ENCODE assay signal across 1 cellular context in the genomic region with DNA sequence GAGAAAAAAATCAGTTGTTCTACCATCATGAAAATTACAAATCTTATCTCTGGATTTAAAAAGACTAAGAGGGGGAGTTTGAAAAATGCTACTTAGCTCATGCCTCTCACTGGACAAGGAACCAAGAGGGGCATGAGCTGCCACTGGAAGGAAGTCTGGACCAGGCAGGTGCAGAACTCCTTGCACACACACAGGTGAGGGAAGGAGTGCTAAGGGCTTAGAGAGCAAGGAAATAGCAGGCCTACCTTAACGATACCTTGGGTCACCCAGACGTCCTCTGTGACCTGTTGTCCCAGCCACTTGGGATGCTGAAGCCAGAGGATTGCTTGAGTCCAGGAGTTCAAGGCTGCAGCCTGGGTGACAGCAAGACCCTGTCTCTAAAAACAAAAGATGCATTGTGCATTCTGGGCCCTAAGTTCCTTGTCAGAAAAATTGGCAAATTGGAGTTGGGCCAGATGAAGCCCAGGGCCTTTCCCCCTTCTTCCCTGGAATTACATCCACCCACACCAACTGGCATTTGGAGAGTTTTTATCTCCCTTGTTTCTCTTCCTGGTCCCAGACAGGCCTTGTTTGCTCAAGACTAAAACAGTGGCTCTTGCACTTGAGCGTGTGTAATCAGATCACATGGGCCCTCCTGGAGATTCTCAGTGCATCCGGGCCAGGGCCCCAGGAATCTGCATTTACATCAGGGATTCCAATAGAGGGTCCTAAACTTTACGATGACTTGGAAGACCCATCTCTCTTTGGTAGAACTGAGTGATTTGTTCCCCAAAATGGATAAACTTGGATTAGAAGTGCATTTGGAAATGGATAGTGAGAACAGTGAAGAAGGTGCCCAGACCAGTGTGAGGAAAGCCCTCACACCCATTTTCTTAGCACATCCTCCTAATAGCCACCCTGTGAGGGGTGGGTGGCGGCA.
TF ChIP-seq lines count a peak whose summit lies in the region.

No MANE protein-coding gene starts in this region.

TF ChIP-seq in H1, 55 proteins besides CTCF, POLR2A, EP300 and RAD21:
- TF ChIP-seq ZNF274 (IDR thresholded peaks at IDR 0.05; ENCODE audit: borderline replicate concordance, extremely low read depth, low read length) (no peak), ATF3 (IDR thresholded peaks at IDR 0.05; ENCODE audit: insufficient read depth, low read depth, low read length) (no peak), POLR2AphosphoS5 (IDR thresholded peaks at IDR 0.05; ENCODE audit: low read depth, low read length) (peak; percentile 77), CBX5 (IDR thresholded peaks at IDR 0.05; ENCODE audit: low read depth, low read length) (no peak), BCL11A (IDR thresholded peaks at IDR 0.05; ENCODE audit: low read depth in 2 of 2, low read length in 2 of 2) (no peak), TAF7 (optimal IDR thresholded peaks at IDR 0.05; ENCODE audit: borderline replicate concordance, low read depth, low read length) (peak; percentile 28)
TF ChIP-seq in H1: peak in this region for 2.
